ENCODE assay signal across 8 cellular contexts in genomic region chr4:184280591-184281071, GRCh38.
DNase-seq lines count a peak whose midpoint lies in the region; ATAC-seq and TF ChIP-seq lines count a peak whose summit lies in the region.

No MANE protein-coding gene starts in this region.

- TF ChIP-seq CTCF in psoas muscle (IDR thresholded peaks at IDR 0.05) = no peak

- WGBS in psoas muscle, 3 donors = 94 to 98% (median 95%) methylated on average over 2 of the region's 2 CpGs

- DNase-seq in activated CD8-positive, alpha-beta memory T cell treated with anti-CD3 and anti-CD28 coated beads, Interleukin-2, amount 10 ng/mL, durations not matched to agents 7 days and 5 days = no peak
- DNase-seq in psoas muscle = no peak
- no peak for DNase-seq in H4 (ENCODE audit: low spot score)
- DNase-seq in NCI-H1436 treated with DMSO at 0.1 percent for 48 hours (lab: John Stamatoyannopoulos, UW) = no peak

- H3K36me3 Mint-ChIP-seq in activated CD8-positive, alpha-beta memory T cell treated with anti-CD3 and anti-CD28 coated beads, Interleukin-2, amount 10 ng/mL, durations not matched to agents 7 days and 5 days = peaks cover 15% of the 10 kb centered on the region

- no peak overlapping the region for H3K4me3 Mint-ChIP-seq in activated CD8-positive, alpha-beta memory T cell treated with anti-CD3 and anti-CD28 coated beads, Interleukin-2, amount 10 ng/mL, durations not matched to agents 7 days and 5 days

- H3K4me3 ChIP-seq in GM08714 (ENCODE audit: low read length) (peak overlapping the region; percentile 13; the same call in 1 of the 2 replicates), psoas muscle (no peak overlapping the region)

- ATAC-seq in HG03045 (IDR thresholded peaks at IDR 0.05; ENCODE audit: unreplicated experiment) (peak; percentile 38), psoas muscle (no peak), HG02970 (IDR thresholded peaks at IDR 0.05; ENCODE audit: low FRiP score, unreplicated experiment) (no peak)
- peak; percentile 23 for ATAC-seq in activated CD8-positive, alpha-beta memory T cell treated with anti-CD3 and anti-CD28 coated beads, Interleukin-2, amount 10 ng/mL, durations not matched to agents 7 days and 5 days

- peaks cover 58% of the 10 kb centered on the region for H3K4me1 Mint-ChIP-seq in activated CD8-positive, alpha-beta memory T cell treated with anti-CD3 and anti-CD28 coated beads, Interleukin-2, amount 10 ng/mL, durations not matched to agents 7 days and 5 days

- no peak overlapping the region for H3K27ac ChIP-seq in psoas muscle

- H3K27me3 Mint-ChIP-seq in activated CD8-positive, alpha-beta memory T cell treated with anti-CD3 and anti-CD28 coated beads, Interleukin-2, amount 10 ng/mL, durations not matched to agents 7 days and 5 days = no peaks in the 10 kb centered on the region

- no peaks in the 10 kb centered on the region for H3K27me3 ChIP-seq in psoas muscle (ENCODE audit: insufficient read depth in 3 of 3, low read length in 2 of 3)

- CTCF ChIA-PET in activated CD8-positive, alpha-beta memory T cell treated with anti-CD3 and anti-CD28 coated beads, Interleukin-2, amount 10 ng/mL, durations not matched to agents 7 days and 5 days (lab: Charles Lee) = interaction anchor here (1.1 to 7.4 kb wide), 5 partner anchors 9 to 255 kb away, joined by 3 to 153 read pairs (median 4); no protein-coding TSS in a partner anchor

- no peaks in the 10 kb centered on the region for H3K36me3 ChIP-seq in psoas muscle (ENCODE audit: insufficient read depth in 1 of 2, low read depth in 1 of 2)

- H3K9me3 Mint-ChIP-seq in activated CD8-positive, alpha-beta memory T cell treated with anti-CD3 and anti-CD28 coated beads, Interleukin-2, amount 10 ng/mL, durations not matched to agents 7 days and 5 days (ENCODE audit: low read depth) = peaks cover 7% of the 10 kb centered on the region

- H3K27ac Mint-ChIP-seq in activated CD8-positive, alpha-beta memory T cell treated with anti-CD3 and anti-CD28 coated beads, Interleukin-2, amount 10 ng/mL, durations not matched to agents 7 days and 5 days = peak overlapping the region; percentile 95

- TF ChIP-seq POLR2A in GM19193 (IDR thresholded peaks at IDR 0.05; ENCODE audit: extremely low read depth, insufficient read depth, insufficient read length) = peak; percentile 74

- H3K4me1 ChIP-seq in psoas muscle = no peaks in the 10 kb centered on the region

- intact Hi-C loops in psoas muscle (cut with DNase I) = loop anchor here in 1 of 2 donors (5.0 kb wide), 1 partner anchor 257 kb away; no protein-coding TSS in a partner anchor

- no peaks in the 10 kb centered on the region for H3K9me3 ChIP-seq in psoas muscle

Comparison
In these comparisons a context has a peak if more than half of its experiments do, and no peak if none do; other contexts are left out.
1. ATAC-seq: peak in HG03045 (single experiment) and activated CD8-positive, alpha-beta memory T cell treated with anti-CD3 and anti-CD28 coated beads, Interleukin-2, amount 10 ng/mL, durations not matched to agents 7 days and 5 days (single experiment); none in psoas muscle (0 of 4) and HG02970 (single experiment).